In genomic region chr7:105024734-105025133, GRCh38 we compare ENCODE assay signal across 11 cellular contexts. TPM values are rescaled to one million over a fixed set of nuclear protein-coding genes. Genes with fewer than 3 reads are reported as not detected.
DNase-seq lines count a peak whose midpoint lies in the region; ATAC-seq and TF ChIP-seq lines count a peak whose summit lies in the region.
"Had no signal": no experiment of that assay in that cellular context is flagged by ENCODE, and none has a peak within 500 bp of the region (broad histone marks: within the 10 kb centered on the region; RNA-seq: fewer than 3 reads in every experiment).

No MANE protein-coding gene starts in this region.

- TF ChIP-seq CTCF in tibial artery (IDR thresholded peaks at IDR 0.05): no peak
- no peak for TF ChIP-seq CTCF in GM13976 (IDR thresholded peaks at IDR 0.05; ENCODE audit: borderline replicate concordance, control extremely low read depth, extremely low read depth, insufficient read depth, missing control alignments)

- H3K9ac ChIP-seq in skeletal muscle satellite cell (ENCODE audit: low read depth, low read length): no peak overlapping the region

- peak overlapping the region; percentile 3 for H3K4me2 ChIP-seq in skeletal muscle satellite cell (ENCODE audit: low read length)

- DNase-seq in SIG-M5 treated with dmso at 0.1 percent for 504 hours (lab: John Stamatoyannopoulos, UW; ENCODE audit: unreplicated experiment): peak; percentile 43
- DNase-seq in SIG-M5 (lab: John Stamatoyannopoulos, UW): no peak
- peak; percentile 58 for DNase-seq in NCI-H82 treated with DMSO at 0.1 percent for 48 hours (lab: John Stamatoyannopoulos, UW; ENCODE audit: unreplicated experiment)
- no peak for DNase-seq in tibial artery
- DNase-seq in GM13976 (ENCODE audit: low spot score): no peak
- DNase-seq in stimulated activated CD4-positive, alpha-beta T cell treated with anti-CD3 and anti-CD28 coated beads, Interleukin-4, amount 100 ng/mL, for 24 hours: no peak
- DNase-seq: activated naive CD8-positive, alpha-beta T cell treated with anti-CD3 and anti-CD28 coated beads, Interleukin-2, amount 10 ng/mL, durations not matched to agents 7 days and 5 days; midbrain; stimulated activated CD4-positive, alpha-beta T cell treated with anti-CD3 and anti-CD28 coated beads, Interleukin-4, amount 100 ng/mL, for 4 hours had no signal

- H3K36me3 ChIP-seq in skeletal muscle satellite cell (ENCODE audit: insufficient read depth, low read length) (no peaks in the 10 kb centered on the region), tibial artery (no peaks in the 10 kb centered on the region)

- H3K4me1 ChIP-seq in skeletal muscle satellite cell (ENCODE audit: control insufficient read depth, insufficient read depth, low read length): peaks cover 22% of the 10 kb centered on the region
- peaks cover 0 to 97% (median 40%) of the 10 kb centered on the region in 4 donors for H3K4me1 ChIP-seq in tibial artery

- ATAC-seq in esophagus mucosa: peak; percentile 84

- H3K27ac ChIP-seq in tibial artery: no peak overlapping the region

- no peak overlapping the region for H3K4me3 ChIP-seq in skeletal muscle satellite cell (ENCODE audit: low read length)
- no peak overlapping the region for H3K4me3 ChIP-seq in tibial artery

- in situ Hi-C loops in GM13976 (cut with MboI; ENCODE audit: low sequenced_read_pairs, unreplicated experiment): no loop called here

- H3K9me3 ChIP-seq in skeletal muscle satellite cell (replicated peaks; ENCODE audit: low read length): no peaks in the 10 kb centered on the region
- no peaks in the 10 kb centered on the region for H3K9me3 ChIP-seq in tibial artery

- H3K27me3 ChIP-seq in skeletal muscle satellite cell (ENCODE audit: control insufficient read depth, insufficient read depth, low read length): no peaks in the 10 kb centered on the region
- H3K27me3 ChIP-seq in tibial artery: no peaks in the 10 kb centered on the region

- intact Hi-C loops in tibial artery (cut with DNase I; ENCODE audit: low total_unique reads): no loop called here

RNA-seq across cellular contexts. Expression of gene KMT2E, which starts 10.7 kb away (rescaled TPM):
- 29.0 TPM for total RNA-seq in esophagus mucosa
- 55.9 and 67.9 TPM in 2 replicates for total RNA-seq in skeletal muscle satellite cell (2012; rRNA removed)

Comparison
In these comparisons a context has a peak if more than half of its experiments do, and no peak if none do; other contexts are left out.
1. DNase-seq: peak in SIG-M5 treated with dmso at 0.1 percent for 504 hours (single experiment) and NCI-H82 treated with DMSO at 0.1 percent for 48 hours (single experiment); none in SIG-M5 (single experiment), tibial artery (0 of 2), GM13976 (single experiment) and stimulated activated CD4-positive, alpha-beta T cell treated with anti-CD3 and anti-CD28 coated beads, Interleukin-4, amount 100 ng/mL, for 24 hours (single experiment).